ENCODE assay signal across 9 cellular contexts in the genomic region with DNA sequence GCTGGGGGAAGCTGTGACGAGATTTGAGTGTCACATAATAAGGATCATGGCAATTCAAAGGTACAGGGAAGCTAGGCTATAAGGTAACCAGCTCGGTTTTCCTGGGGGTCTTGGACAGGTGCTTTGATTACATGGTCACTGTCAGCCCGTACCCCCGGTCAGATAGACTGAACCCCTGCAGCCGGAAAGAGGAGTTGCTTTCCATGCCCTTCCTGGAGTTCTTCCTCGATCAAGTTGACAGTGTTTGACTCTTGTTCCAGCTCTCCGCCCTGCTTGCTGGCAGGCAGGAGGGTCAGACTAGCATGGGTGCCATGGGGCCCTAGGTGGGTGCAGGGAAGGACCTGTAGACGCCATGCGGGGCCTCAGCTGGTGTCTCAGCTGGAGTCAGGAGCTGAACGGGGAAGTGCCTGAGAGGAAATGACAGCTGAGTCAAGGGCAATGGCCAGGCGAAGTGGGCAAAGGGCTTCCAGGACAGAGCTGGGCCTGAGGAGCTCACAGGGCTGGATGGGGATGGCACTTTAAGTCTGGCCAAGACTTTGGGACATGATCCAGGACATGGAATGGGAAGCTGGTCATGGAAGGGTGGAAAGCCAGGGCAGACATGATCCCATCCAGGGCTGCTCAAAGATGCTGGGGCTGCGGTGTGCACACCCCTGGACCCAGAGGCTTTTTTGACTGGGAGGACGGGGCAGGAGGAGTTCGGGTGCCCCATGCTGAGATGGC. TPM values are rescaled to one million over a fixed set of nuclear protein-coding genes. Genes with fewer than 3 reads are reported as not detected.
DNase-seq lines count a peak whose midpoint lies in the region; TF ChIP-seq lines count a peak whose summit lies in the region.
"Had no signal": no experiment of that assay in that cellular context is flagged by ENCODE, and none has a peak within 500 bp of the region (broad histone marks: within the 10 kb centered on the region; RNA-seq: fewer than 3 reads in every experiment).

No MANE protein-coding gene starts in this region.

- H3K27ac ChIP-seq in WERI-Rb-1: peak overlapping the region; percentile 97
- H3K27ac ChIP-seq in iPS-20b (ENCODE audit: low read length): no peak overlapping the region
- H3K27ac ChIP-seq in stomach: peak overlapping the region; percentile 52 to 99 (median 99)

- H3K4me1 ChIP-seq in iPS-20b (ENCODE audit: insufficient read depth, low read length): no peaks in the 10 kb centered on the region
- H3K4me1 ChIP-seq in stomach: peaks cover 14 to 33% (median 26%) of the 10 kb centered on the region in 4 donors

- TF ChIP-seq EP300 in stomach (IDR thresholded peaks at IDR 0.05): no peak

- H3K36me3 ChIP-seq in WERI-Rb-1 (peaks cover 19% of the 10 kb centered on the region), iPS-20b (ENCODE audit: insufficient read depth, low read depth, low read length) (no peaks in the 10 kb centered on the region), stomach (no peaks in the 10 kb centered on the region)

- no peak for TF ChIP-seq POLR2A in stomach (IDR thresholded peaks at IDR 0.05)

- whole genome bisulfite sequencing in stomach, 5 donors: 55 to 65% (median 60%) methylated on average over 9 to 14 of the region's 14 CpGs

- TF ChIP-seq CTCF in WERI-Rb-1 (IDR thresholded peaks at IDR 0.05; ENCODE audit: low read depth, low read length) (no peak), stomach (IDR thresholded peaks at IDR 0.05) (no peak)

- DNase-seq in NOMO-1 treated with DMSO at 0.1 percent for 48 hours (lab: John Stamatoyannopoulos, UW; ENCODE audit: unreplicated experiment) (peak; percentile 11), NOMO-1 (lab: John Stamatoyannopoulos, UW; ENCODE audit: unreplicated experiment in 2 of 2) (no peak), WERI-Rb-1 (no peak), stomach (no peak), NCI-H2029 (lab: John Stamatoyannopoulos, UW) (no peak), DMS79 treated with DMSO at 0.1 percent for 48 hours (lab: John Stamatoyannopoulos, UW) (no peak), G401 (ENCODE audit: low spot score) (no peak)
- DNase-seq: activated CD8-positive, alpha-beta memory T cell treated with anti-CD3 and anti-CD28 coated beads, Interleukin-2, amount 50 U/mL, for 4 hours had no signal

- H3K9ac ChIP-seq in iPS-20b (ENCODE audit: low read depth, low read length): peak overlapping the region; percentile 98; the same call in 1 of the 2 replicates

- intact Hi-C loops in stomach (cut with DNase I; ENCODE audit: low total_unique reads): no loop called here

- H3K27me3 ChIP-seq in WERI-Rb-1 (ENCODE audit: insufficient read depth, low read depth, severe bottlenecking) (peaks cover 11% of the 10 kb centered on the region), iPS-20b (ENCODE audit: insufficient read depth, low read length) (no peaks in the 10 kb centered on the region), stomach (no peaks in the 10 kb centered on the region)

- H3K9me3 ChIP-seq in WERI-Rb-1 (ENCODE audit: severe bottlenecking) (peaks cover 4% of the 10 kb centered on the region), iPS-20b (ENCODE audit: insufficient read depth, low read depth, low read length) (no peaks in the 10 kb centered on the region), stomach (no peaks in the 10 kb centered on the region)

- no peak overlapping the region for H3K4me3 ChIP-seq in WERI-Rb-1 (ENCODE audit: low read depth, low read length)
- no peak overlapping the region; the same call in 1 of the 2 replicates for H3K4me3 ChIP-seq in iPS-20b (ENCODE audit: low read length)
- peak overlapping the region in 3 of 4 donors; percentile 77 to 90 (median 88) for H3K4me3 ChIP-seq in stomach

- in situ Hi-C loops in G401 (cut with HindIII; ENCODE audit: low sequenced_read_pairs): no loop called here

RNA-seq across cellular contexts. Expression of gene TMEM187, which starts 1.6 kb away (rescaled TPM):
- total RNA-seq in stomach: 10 to 100 TPM in 1 of 5 donors, 1 to 10 TPM in 2, under 1 TPM in 1, not detected in 1; 0.89 to 16.2 (median 2.9) TPM
- 1 to 10 TPM; 2.3 to 7.0 (median 6.3) TPM for polyA plus RNA-seq in stomach
- total RNA-seq in G401 (2014; rRNA removed; shearing (Covaris generic)): 1.4 and 7.4 TPM in 2 replicates

RNA-seq across cellular contexts. Expression of gene HCFC1, which starts 2.5 kb away (rescaled TPM):
- 10 to 100 TPM; 13.2 to 61.6 (median 35.3) TPM for total RNA-seq in stomach
- 10 to 100 TPM in 2 of 3 donors, 1 to 10 TPM in 1; 9.0 to 13.9 (median 12.6) TPM for polyA plus RNA-seq in stomach
- total RNA-seq in G401 (2014; rRNA removed; shearing (Covaris generic)): 12.4 and 16.1 TPM in 2 replicates

RNA-seq across cellular contexts. Expression of gene RENBP, which starts 29.7 kb away (rescaled TPM):
- total RNA-seq in stomach: 1 to 10 TPM in 2 of 5 donors, not detected in 3; 2.3 to 8.3 TPM
- 10 to 100 TPM in 1 of 3 donors, 1 to 10 TPM in 2; 4.4 to 12.7 (median 8.1) TPM for polyA plus RNA-seq in stomach
- 7.1 and 8.4 TPM in 2 replicates for total RNA-seq in G401 (2014; rRNA removed; shearing (Covaris generic))

RNA-seq across cellular contexts. Expression of gene NAA10, which starts 39.3 kb away (rescaled TPM):
- total RNA-seq in stomach: 10 to 100 TPM; 23.2 to 63.8 (median 35.6) TPM
- 100 to 1,000 TPM; 114 to 161 (median 125) TPM for polyA plus RNA-seq in stomach
- total RNA-seq in G401 (2014; rRNA removed; shearing (Covaris generic)): 136 and 159 TPM in 2 replicates

RNA-seq across cellular contexts. Expression of gene IRAK1, which starts 45.5 kb away (rescaled TPM):
- 100 to 1,000 TPM in 2 of 5 donors, 10 to 100 TPM in 3; 25.5 to 211 (median 75.2) TPM for total RNA-seq in stomach
- polyA plus RNA-seq in stomach: 10 to 100 TPM; 52.1 to 73.9 (median 59.1) TPM
- total RNA-seq in G401 (2014; rRNA removed; shearing (Covaris generic)): 140 and 144 TPM in 2 replicates

Comparison
In these comparisons a context has a peak if more than half of its experiments do, and no peak if none do; other contexts are left out.
1. H3K4me3 ChIP-seq: peak in stomach (3 of 4); none in WERI-Rb-1 (single experiment) and iPS-20b (single experiment).